41 cellular contexts compared by ENCODE assay signal in the genomic region with DNA sequence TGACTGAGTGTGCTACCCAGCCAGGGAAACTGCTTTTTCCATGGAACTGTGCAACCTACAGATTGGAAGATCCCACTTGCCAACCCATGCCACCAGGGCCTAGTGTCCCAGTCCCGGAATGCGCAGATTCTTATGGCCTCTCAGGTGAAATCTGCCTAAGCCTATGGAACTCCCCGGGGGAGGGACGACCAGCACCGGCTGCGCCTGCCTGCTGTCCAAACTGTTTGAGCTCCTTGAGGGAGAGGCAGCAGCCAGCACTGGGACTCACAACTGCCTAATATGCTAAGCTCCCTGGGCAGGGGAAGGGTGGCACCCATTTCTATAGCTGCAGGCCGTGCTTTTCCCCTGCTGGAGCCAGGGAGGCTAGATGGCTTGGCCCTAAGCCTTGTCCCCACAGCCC.
"Had no signal": no experiment of that assay in that cellular context is flagged by ENCODE, and none has a peak within 500 bp of the region (broad histone marks: within the 10 kb centered on the region; RNA-seq: fewer than 3 reads in every experiment).

No MANE protein-coding gene starts in this region.

- H3K27ac ChIP-seq: adrenal gland, ascending aorta, body of pancreas, brain microvascular endothelial cell, breast epithelium, cardiac muscle cell had no signal

- H3K36me3 ChIP-seq: adrenal gland, ascending aorta, brain microvascular endothelial cell, breast epithelium, cardiac muscle cell had no signal

- H3K9me3 ChIP-seq: adrenal gland, ascending aorta, body of pancreas had no signal

- H3K27me3 Mint-ChIP-seq: brain had no signal

- H3K9me3 Mint-ChIP-seq: activated T-helper 17 cell treated with anti-CD3 and anti-CD28 coated beads, Interleukin-2, amount 50 U/mL, for 72 hours had no signal

- DNase-seq: activated effector memory CD4-positive, alpha-beta T cell treated with anti-CD3 and anti-CD28 coated beads, Interleukin-2, amount 50 U/mL, for 16 hours; activated effector memory CD4-positive, alpha-beta T cell treated with Interleukin-2 at 50 U/mL for 16 hours; activated gamma-delta T cell; activated gamma-delta T cell treated with Interleukin-2 at 50 U/mL for 16 hours; activated naive CD4-positive, alpha-beta T cell; activated naive CD4-positive, alpha-beta T cell treated with anti-CD3 and anti-CD28 coated beads for 36 hours; activated naive CD4-positive, alpha-beta T cell treated with anti-CD3 and anti-CD28 coated beads, Interleukin-2, amount 10 ng/mL, durations not matched to agents 7 days and 5 days; activated naive CD4-positive, alpha-beta T cell treated with anti-CD3 and anti-CD28 coated beads, Interleukin-2, amount 50 U/mL, for 16 hours; activated naive CD4-positive, alpha-beta T cell treated with Interleukin-2 at 50 U/mL for 16 hours; activated naive CD8-positive, alpha-beta T cell treated with anti-CD3 and anti-CD28 coated beads for 36 hours; activated naive CD8-positive, alpha-beta T cell treated with anti-CD3 and anti-CD28 coated beads, Interleukin-2, amount 10 ng/mL, durations not matched to agents 7 days and 5 days; activated naive CD8-positive, alpha-beta T cell treated with anti-CD3 and anti-CD28 coated beads, Interleukin-2, amount 50 U/mL, for 24 hours; activated T-cell treated with anti-CD3 and anti-CD28 coated beads for 4 hours; activated T-cell treated with anti-CD3 and anti-CD28 coated beads, Interleukin-2, amount 50 U/mL, for 1 hour; activated T-cell treated with anti-CD3 and anti-CD28 coated beads, Interleukin-2, amount 50 U/mL, for 24 hours; activated T-cell treated with anti-CD3 and anti-CD28 coated beads, Interleukin-2, amount 50 U/mL, for 4 hours; activated T-cell treated with anti-CD3 and anti-CD28 coated beads, Interleukin-2, amount 50 U/mL, for 48 hours; activated T-cell treated with anti-CD3 and anti-CD28 coated beads, Interleukin-2, amount 50 U/mL, for 72 hours; adrenal gland; amniotic stem cell; amygdala; anterior cingulate cortex; aorta; body of pancreas; brain microvascular endothelial cell; caudate nucleus; central memory CD4-positive, alpha-beta T cell; cerebellar nuclear complex had no signal

- H3K4me3 Mint-ChIP-seq: activated naive CD4-positive, alpha-beta T cell treated with anti-CD3 and anti-CD28 coated beads for 36 hours; activated naive CD4-positive, alpha-beta T cell treated with anti-CD3 and anti-CD28 coated beads, Interleukin-2, amount 10 ng/mL, durations not matched to agents 7 days and 5 days; activated naive CD4-positive, alpha-beta T cell treated with anti-CD3 and anti-CD28 coated beads, Interleukin-2, amount 50 U/mL, for 24 hours; activated naive CD8-positive, alpha-beta T cell; activated naive CD8-positive, alpha-beta T cell treated with anti-CD3 and anti-CD28 coated beads for 36 hours; activated naive CD8-positive, alpha-beta T cell treated with anti-CD3 and anti-CD28 coated beads, Interleukin-2, amount 10 ng/mL, durations not matched to agents 7 days and 5 days; activated naive CD8-positive, alpha-beta T cell treated with anti-CD3 and anti-CD28 coated beads, Interleukin-2, amount 50 U/mL, for 24 hours; activated T-cell treated with anti-CD3 and anti-CD28 coated beads, Interleukin-2, amount 50 U/mL, for 24 hours; activated T-cell treated with anti-CD3 and anti-CD28 coated beads, Interleukin-2, amount 50 U/mL, for 4 hours; activated T-cell treated with anti-CD3 and anti-CD28 coated beads, Interleukin-2, amount 50 U/mL, for 72 hours; activated T-helper 1 cell treated with anti-CD3 and anti-CD28 coated beads, Interleukin-12 subunit alpha, Interleukin-12 subunit beta, Interleukin-2, Interleukin-4 antibody, amounts not matched to agents 30 ng/mL and 10 ng/mL and 1 ng/mL, durations not matched to agents 14 hours and 24 hours and 36 hours; activated T-helper 17 cell treated with anti-CD3 and anti-CD28 coated beads, Interleukin-2, amount 50 U/mL, for 72 hours; brain; central memory CD8-positive, alpha-beta T cell had no signal

- H3K4me1 Mint-ChIP-seq: activated naive CD4-positive, alpha-beta T cell treated with anti-CD3 and anti-CD28 coated beads, Interleukin-2, amount 50 U/mL, for 24 hours; activated T-helper 17 cell treated with anti-CD3 and anti-CD28 coated beads, Interleukin-2, amount 50 U/mL, for 72 hours; central memory CD8-positive, alpha-beta T cell had no signal

- H3K27me3 ChIP-seq: adrenal gland, ascending aorta, body of pancreas, brain microvascular endothelial cell, breast epithelium, cardiac muscle cell had no signal

- H3K36me3 Mint-ChIP-seq: activated naive CD4-positive, alpha-beta T cell treated with anti-CD3 and anti-CD28 coated beads, Interleukin-2, amount 10 ng/mL, durations not matched to agents 7 days and 5 days; activated naive CD4-positive, alpha-beta T cell treated with anti-CD3 and anti-CD28 coated beads, Interleukin-2, amount 50 U/mL, for 24 hours; activated naive CD8-positive, alpha-beta T cell treated with anti-CD3 and anti-CD28 coated beads for 36 hours; activated naive CD8-positive, alpha-beta T cell treated with anti-CD3 and anti-CD28 coated beads, Interleukin-2, amount 10 ng/mL, durations not matched to agents 7 days and 5 days; brain had no signal

- H3K27ac Mint-ChIP-seq: activated naive CD4-positive, alpha-beta T cell treated with anti-CD3 and anti-CD28 coated beads for 36 hours; activated naive CD4-positive, alpha-beta T cell treated with anti-CD3 and anti-CD28 coated beads, Interleukin-2, amount 10 ng/mL, durations not matched to agents 7 days and 5 days; activated naive CD4-positive, alpha-beta T cell treated with anti-CD3 and anti-CD28 coated beads, Interleukin-2, amount 50 U/mL, for 24 hours; activated naive CD4-positive, alpha-beta T cell treated with anti-CD3 and anti-CD28 coated beads, Interleukin-2, amount 50 U/mL, for 72 hours; activated naive CD8-positive, alpha-beta T cell; activated naive CD8-positive, alpha-beta T cell treated with anti-CD3 and anti-CD28 coated beads for 36 hours; activated naive CD8-positive, alpha-beta T cell treated with anti-CD3 and anti-CD28 coated beads, Interleukin-2, amount 10 ng/mL, durations not matched to agents 7 days and 5 days; activated naive CD8-positive, alpha-beta T cell treated with anti-CD3 and anti-CD28 coated beads, Interleukin-2, amount 50 U/mL, for 24 hours; activated T-cell treated with anti-CD3 and anti-CD28 coated beads, Interleukin-2, amount 50 U/mL, for 24 hours; activated T-cell treated with anti-CD3 and anti-CD28 coated beads, Interleukin-2, amount 50 U/mL, for 72 hours; activated T-helper 1 cell treated with anti-CD3 and anti-CD28 coated beads, Interleukin-12 subunit alpha, Interleukin-12 subunit beta, Interleukin-2, Interleukin-4 antibody, amounts not matched to agents 30 ng/mL and 10 ng/mL and 1 ng/mL, durations not matched to agents 14 hours and 24 hours and 36 hours; activated T-helper 17 cell treated with anti-CD3 and anti-CD28 coated beads, Interleukin-2, amount 50 U/mL, for 72 hours; activated T-helper 2 cell treated with anti-CD3 and anti-CD28 coated beads, Interferon-gamma antibody, Interleukin-2, Interleukin-4, amounts not matched to agents 10 μg/mL and 5 μg/mL and 100 μg/mL, durations not matched to agents 14 hours and 24 hours and 36 hours; brain had no signal

- FAIRE-seq: astrocyte, bronchial epithelial cell had no signal

- H3K4me3 ChIP-seq: adrenal gland, ascending aorta, body of pancreas, breast epithelium, cardiac muscle cell had no signal

- H3K4me1 ChIP-seq: adrenal gland, ascending aorta, body of pancreas, breast epithelium had no signal

- ATAC-seq: activated T-helper 17 cell treated with anti-CD3 and anti-CD28 coated beads, Interleukin-2, amount 50 U/mL, for 72 hours; body of pancreas had no signal
